ENCODE assay signal across 19 cellular contexts in genomic region chr20:25272223-25273000, GRCh38. TPM values are rescaled to one million over a fixed set of nuclear protein-coding genes. Genes with fewer than 3 reads are reported as not detected.
DNase-seq lines count a peak whose midpoint lies in the region; ATAC-seq, FAIRE-seq and TF ChIP-seq lines count a peak whose summit lies in the region.
"Had no signal": no experiment of that assay in that cellular context is flagged by ENCODE, and none has a peak within 500 bp of the region (broad histone marks: within the 10 kb centered on the region; RNA-seq: fewer than 3 reads in every experiment).

No MANE protein-coding gene starts in this region.

- H3K4me1 ChIP-seq in sigmoid colon: peaks cover 0 to 58% (median 42%) of the 10 kb centered on the region in 4 donors
- H3K4me1 ChIP-seq: ascending aorta, HAP-1 had no signal

- DNase-seq in EH (ENCODE audit: low read depth) (peak; percentile 25), activated B cell treated with CpG ODN at 0.5 μM for 24 hours (peak; percentile 4), left cardiac atrium (peak; percentile 15), sigmoid colon (peak; percentile 70), DMS79 (lab: John Stamatoyannopoulos, UW) (no peak), NCI-H2171 treated with DMSO at 0.1 percent for 48 hours (lab: John Stamatoyannopoulos, UW) (no peak), HTR-8/SVneo (ENCODE audit: insufficient read length, low spot score) (no peak)
- DNase-seq in activated CD8-positive, alpha-beta T cell treated with anti-CD3 and anti-CD28 coated beads, Interleukin-2, amount 10 ng/mL, durations not matched to agents 7 days and 5 days: no peak
- DNase-seq: activated T-cell treated with anti-CD3 and anti-CD28 coated beads for 4 hours; mesendoderm; NCI-H1436 treated with DMSO at 0.1 percent for 48 hours; occipital lobe; PC-9; stimulated activated CD4-positive, alpha-beta T cell treated with anti-CD3 and anti-CD28 coated beads, Interleukin-12 subunit alpha, Interleukin-12 subunit beta, amount 100 ng/mL, for 4 hours; SW 1271 had no signal

- H3K27ac ChIP-seq in sigmoid colon: peak overlapping the region; percentile 76 to 88 (median 80)
- H3K27ac ChIP-seq: ascending aorta, HL-60, KMS-11, PC-9 had no signal

- intact Hi-C loops in activated B cell treated with CpG ODN at 0.5 μM for 24 hours (cut with micrococcal nuclease) (no loop called here), left cardiac atrium (cut with DNase I) (no loop called here), sigmoid colon (cut with DNase I) (loop anchor here (2.0 kb wide), 1 partner anchor 22 kb away; no protein-coding TSS in a partner anchor)

- peaks cover 15 to 85% (median 57%) of the 10 kb centered on the region in 4 donors for H3K36me3 ChIP-seq in sigmoid colon

- no peak for TF ChIP-seq EP300 in sigmoid colon (IDR thresholded peaks at IDR 0.05)

- H3K36me3 Mint-ChIP-seq in activated B cell treated with CpG ODN at 0.5 μM for 24 hours (ENCODE audit: low read depth): peaks cover 73% of the 10 kb centered on the region
- H3K36me3 Mint-ChIP-seq in activated CD8-positive, alpha-beta T cell treated with anti-CD3 and anti-CD28 coated beads, Interleukin-2, amount 10 ng/mL, durations not matched to agents 7 days and 5 days (ENCODE audit: low read depth): peaks cover 25% of the 10 kb centered on the region

- H3K27ac Mint-ChIP-seq in activated B cell treated with CpG ODN at 0.5 μM for 24 hours: no peak overlapping the region
- H3K27ac Mint-ChIP-seq in activated CD8-positive, alpha-beta T cell treated with anti-CD3 and anti-CD28 coated beads, Interleukin-2, amount 10 ng/mL, durations not matched to agents 7 days and 5 days: no peak overlapping the region

- no peaks in the 10 kb centered on the region for H3K27me3 ChIP-seq in sigmoid colon
- H3K27me3 ChIP-seq: ascending aorta had no signal

- CTCF ChIA-PET in activated B cell treated with CpG ODN at 0.5 μM for 24 hours (lab: Charles Lee): no interaction called here
- CTCF ChIA-PET in activated CD8-positive, alpha-beta T cell treated with anti-CD3 and anti-CD28 coated beads, Interleukin-2, amount 10 ng/mL, durations not matched to agents 7 days and 5 days (lab: Charles Lee): no interaction called here

- H3K27me3 Mint-ChIP-seq in activated B cell treated with CpG ODN at 0.5 μM for 24 hours: no peaks in the 10 kb centered on the region
- H3K27me3 Mint-ChIP-seq in activated CD8-positive, alpha-beta T cell treated with anti-CD3 and anti-CD28 coated beads, Interleukin-2, amount 10 ng/mL, durations not matched to agents 7 days and 5 days (ENCODE audit: low read depth): no peaks in the 10 kb centered on the region

- H3K9me3 ChIP-seq in sigmoid colon: no peaks in the 10 kb centered on the region
- H3K9me3 ChIP-seq: ascending aorta, HAP-1 had no signal

- no peak for FAIRE-seq in HTR-8/SVneo (lab: Jason Lieb, UNC)

- POLR2A ChIA-PET in activated B cell treated with CpG ODN at 0.5 μM for 24 hours (lab: Charles Lee): no interaction called here
- POLR2A ChIA-PET in activated CD8-positive, alpha-beta T cell treated with anti-CD3 and anti-CD28 coated beads, Interleukin-2, amount 10 ng/mL, durations not matched to agents 7 days and 5 days (lab: Charles Lee): interaction anchor here (0.5 kb wide), 1 partner anchor 9 kb away, joined by 3 read pairs; no protein-coding TSS in a partner anchor

- H3K9me3 Mint-ChIP-seq in activated B cell treated with CpG ODN at 0.5 μM for 24 hours: no peaks in the 10 kb centered on the region
- H3K9me3 Mint-ChIP-seq in activated CD8-positive, alpha-beta T cell treated with anti-CD3 and anti-CD28 coated beads, Interleukin-2, amount 10 ng/mL, durations not matched to agents 7 days and 5 days (ENCODE audit: insufficient read depth): no peaks in the 10 kb centered on the region

- TF ChIP-seq CTCF in activated B cell treated with CpG ODN at 0.5 μM for 24 hours (IDR thresholded peaks at IDR 0.05) (no peak), sigmoid colon (IDR thresholded peaks at IDR 0.05) (no peak)

- no peak overlapping the region for H3K4me3 ChIP-seq in sigmoid colon
- H3K4me3 ChIP-seq: ascending aorta, HAP-1, PC-9 had no signal

- no peaks in the 10 kb centered on the region for H3K4me1 Mint-ChIP-seq in activated B cell treated with CpG ODN at 0.5 μM for 24 hours
- no peaks in the 10 kb centered on the region for H3K4me1 Mint-ChIP-seq in activated CD8-positive, alpha-beta T cell treated with anti-CD3 and anti-CD28 coated beads, Interleukin-2, amount 10 ng/mL, durations not matched to agents 7 days and 5 days (ENCODE audit: low read depth)

- TF ChIP-seq POLR2A in sigmoid colon (IDR thresholded peaks at IDR 0.05): no peak

- ATAC-seq in activated B cell treated with CpG ODN at 0.5 μM for 24 hours (ENCODE audit: low read depth): no peak
- peak in 1 of 2 donors; percentile 11 for ATAC-seq in left cardiac atrium
- no peak for ATAC-seq in activated CD8-positive, alpha-beta T cell treated with anti-CD3 and anti-CD28 coated beads, Interleukin-2, amount 10 ng/mL, durations not matched to agents 7 days and 5 days

- WGBS in sigmoid colon, 2 donors: 89 to 93% methylated on average over 19 of the region's 19 CpGs

- no peak overlapping the region for H3K4me3 Mint-ChIP-seq in activated B cell treated with CpG ODN at 0.5 μM for 24 hours
- H3K4me3 Mint-ChIP-seq in activated CD8-positive, alpha-beta T cell treated with anti-CD3 and anti-CD28 coated beads, Interleukin-2, amount 10 ng/mL, durations not matched to agents 7 days and 5 days: no peak overlapping the region

RNA-seq across cellular contexts. Expression of gene PYGB, which starts 24.5 kb away (rescaled TPM):
- total RNA-seq in activated B cell treated with CpG ODN at 0.5 μM for 24 hours (21.5 and 23.5 TPM in 2 replicates), left cardiac atrium (100 to 1,000 TPM; 103 to 152 TPM), sigmoid colon (100 to 1,000 TPM; 147 to 317 (median 226) TPM)
- polyA plus RNA-seq in sigmoid colon: 100 to 1,000 TPM in 2 of 3 donors, 10 to 100 TPM in 1; 45.6 to 198 (median 163) TPM
- 10 to 100 TPM; 33.9 TPM for total RNA-seq in activated CD8-positive, alpha-beta T cell treated with anti-CD3 and anti-CD28 coated beads, Interleukin-2, amount 10 ng/mL, durations not matched to agents 7 days and 5 days

Comparison
In these comparisons a context has a peak if more than half of its experiments do, and no peak if none do; other contexts are left out.
1. DNase-seq: peak in EH (single experiment), activated B cell treated with CpG ODN at 0.5 μM for 24 hours (single experiment), left cardiac atrium (single experiment) and sigmoid colon (single experiment); none in activated CD8-positive, alpha-beta T cell treated with anti-CD3 and anti-CD28 coated beads, Interleukin-2, amount 10 ng/mL, durations not matched to agents 7 days and 5 days (single experiment), DMS79 (single experiment), NCI-H2171 treated with DMSO at 0.1 percent for 48 hours (single experiment) and HTR-8/SVneo (single experiment).